Comparison of ENCODE assay signal across 8 cellular contexts in the genomic region with DNA sequence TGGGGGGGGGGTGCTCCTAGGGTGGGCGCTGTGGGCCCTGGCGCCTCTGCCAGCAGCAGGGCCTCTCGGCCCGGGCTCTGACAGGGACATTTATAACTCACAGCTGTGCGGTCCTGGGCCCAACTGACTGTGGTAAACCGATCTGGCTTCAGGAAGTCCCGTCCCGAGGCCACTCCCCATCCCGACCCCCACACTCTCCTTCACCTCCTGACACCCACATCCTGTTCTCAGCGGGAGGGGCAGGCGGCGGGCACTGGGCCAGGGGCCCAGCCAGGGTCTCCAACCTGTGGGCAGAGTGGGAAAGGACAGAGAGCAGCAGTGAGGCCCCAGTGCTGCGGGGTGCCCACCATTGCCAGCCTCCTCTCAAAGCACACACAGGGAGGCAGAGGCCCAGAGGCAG.
DNase-seq lines count a peak whose midpoint lies in the region; ATAC-seq and TF ChIP-seq lines count a peak whose summit lies in the region.

No MANE protein-coding gene starts in this region.

- H4K5ac ChIP-seq in IMR-90 (ENCODE audit: low read depth, low read length): peak overlapping the region; percentile 32

- H3K56ac ChIP-seq in IMR-90 (ENCODE audit: extremely low read depth, insufficient read depth, low read length): no peak overlapping the region

- peaks cover 6% of the 10 kb centered on the region for H3K36me3 ChIP-seq in CD4-positive, CD25-positive, alpha-beta regulatory T cell (ENCODE audit: control insufficient read depth, insufficient read depth, low read length)
- peaks cover 33% of the 10 kb centered on the region for H3K36me3 ChIP-seq in IMR-90 (ENCODE audit: control insufficient read depth, insufficient read depth, low read length)

- peaks cover 13% of the 10 kb centered on the region; the same call in 1 of the 2 replicates for H4K20me1 ChIP-seq in IMR-90 (ENCODE audit: insufficient read depth, low read length)

- in situ Hi-C loops in IMR-90 (cut with MboI; ENCODE audit: low sequenced_read_pairs): loop anchor here (5.0 kb wide), 1 partner anchor 66 kb away; no protein-coding TSS in a partner anchor

- H3K4me1 ChIP-seq in CD4-positive, CD25-positive, alpha-beta regulatory T cell (ENCODE audit: control insufficient read depth, insufficient read depth, low read length, poor library complexity, severe bottlenecking): peaks cover 34% of the 10 kb centered on the region
- H3K4me1 ChIP-seq in IMR-90 (ENCODE audit: control insufficient read depth, insufficient read depth, low read length): peaks cover 68% of the 10 kb centered on the region

- no peak for TF ChIP-seq CTCF in IMR-90 (conservative IDR thresholded peaks at IDR 0.05; ENCODE audit: low read depth, low read length)

- POLR2A ChIA-PET in IMR-90 (lab: Charles Lee; ENCODE audit: unreplicated experiment): interaction anchor here (0.6 kb wide), 1 partner anchor 510 kb away, joined by 6 read pairs; no protein-coding TSS in a partner anchor

- no peaks in the 10 kb centered on the region for H3K9me3 ChIP-seq in CD4-positive, CD25-positive, alpha-beta regulatory T cell (ENCODE audit: control insufficient read depth in 2 of 2, low read length in 2 of 2)
- no peaks in the 10 kb centered on the region for H3K9me3 ChIP-seq in IMR-90 (ENCODE audit: control insufficient read depth, insufficient read depth, low read length)

- no peaks in the 10 kb centered on the region for H3K9me3 Mint-ChIP-seq in CD4-positive, CD25-positive, alpha-beta regulatory T cell
- no peaks in the 10 kb centered on the region for H3K9me3 Mint-ChIP-seq in activated T-cell treated with anti-CD3 and anti-CD28 coated beads, Interleukin-2, amount 50 U/mL, for 24 hours
- H3K9me3 Mint-ChIP-seq in stimulated activated naive CD8-positive, alpha-beta T cell treated with anti-CD3 and anti-CD28 coated beads, Interleukin-15, Interleukin-2, amounts not matched to agents 100 ng/mL and 50 ng/mL, for 24 hours: no peaks in the 10 kb centered on the region

- peak overlapping the region; percentile 36 to 83 (median 74) for H3K4me3 Mint-ChIP-seq in CD4-positive, CD25-positive, alpha-beta regulatory T cell
- H3K4me3 Mint-ChIP-seq in activated T-cell treated with anti-CD3 and anti-CD28 coated beads, Interleukin-2, amount 50 U/mL, for 24 hours: peak overlapping the region; percentile 39
- peak overlapping the region; percentile 70 for H3K4me3 Mint-ChIP-seq in stimulated activated naive CD8-positive, alpha-beta T cell treated with anti-CD3 and anti-CD28 coated beads, Interleukin-15, Interleukin-2, amounts not matched to agents 100 ng/mL and 50 ng/mL, for 24 hours

- H2AK9ac ChIP-seq in IMR-90 (replicated peaks; ENCODE audit: low read depth, low read length, poor library complexity): peak overlapping the region; percentile 92

- H3K4me2 ChIP-seq in IMR-90 (ENCODE audit: low read depth, low read length): peak overlapping the region; percentile 3; the same call in 1 of the 2 replicates

- peak overlapping the region; percentile 95 for H3K4ac ChIP-seq in IMR-90 (ENCODE audit: low read depth, low read length)

- H3K18ac ChIP-seq in IMR-90 (ENCODE audit: low read depth, low read length): peak overlapping the region; percentile 71

- dilution Hi-C loops in IMR-90 (cut with HindIII; ENCODE audit: low sequenced_read_pairs, unreplicated experiment): no loop called here

- H3K79me1 ChIP-seq in IMR-90 (ENCODE audit: low read depth in 1 of 2, low read length in 2 of 2): peaks cover 42 to 90% of the 10 kb centered on the region in 2 experiments

- peaks cover 50% of the 10 kb centered on the region for H3K9me1 ChIP-seq in IMR-90 (ENCODE audit: insufficient read depth, low read length)

- peak overlapping the region; percentile 66 for H3K9ac ChIP-seq in IMR-90 (ENCODE audit: low read depth, low read length)

- H3K14ac ChIP-seq in IMR-90 (replicated peaks; ENCODE audit: low read depth, low read length): peak overlapping the region; percentile 94

- peak overlapping the region; percentile 96 for H3K23ac ChIP-seq in IMR-90 (ENCODE audit: low read depth, low read length)

- peak overlapping the region; percentile 37 for H3K4me3 ChIP-seq in CD4-positive, CD25-positive, alpha-beta regulatory T cell (ENCODE audit: low read depth, low read length)
- H3K4me3 ChIP-seq in IMR-90 (ENCODE audit: insufficient read depth, low read depth, low read length): no peak overlapping the region

- peak overlapping the region; percentile 74 to 94 for H4K8ac ChIP-seq in IMR-90 (ENCODE audit: low read depth in 2 of 2, low read length in 2 of 2)

- peak overlapping the region; percentile 95 for H2AK5ac ChIP-seq in IMR-90 (ENCODE audit: low read depth, low read length)

- no peaks in the 10 kb centered on the region for H3K27me3 ChIP-seq in CD4-positive, CD25-positive, alpha-beta regulatory T cell (ENCODE audit: control insufficient read depth, insufficient read depth, low read length)
- no peaks in the 10 kb centered on the region for H3K27me3 ChIP-seq in IMR-90 (ENCODE audit: control insufficient read depth, insufficient read depth, low read length)

- H3K4me1 Mint-ChIP-seq in CD4-positive, CD25-positive, alpha-beta regulatory T cell: peaks cover 10 to 74% (median 41%) of the 10 kb centered on the region in 4 donors
- H3K4me1 Mint-ChIP-seq in activated T-cell treated with anti-CD3 and anti-CD28 coated beads, Interleukin-2, amount 50 U/mL, for 24 hours (ENCODE audit: low read depth): peaks cover 29% of the 10 kb centered on the region
- H3K4me1 Mint-ChIP-seq in stimulated activated naive CD8-positive, alpha-beta T cell treated with anti-CD3 and anti-CD28 coated beads, Interleukin-15, Interleukin-2, amounts not matched to agents 100 ng/mL and 50 ng/mL, for 24 hours (ENCODE audit: low read depth): peaks cover 59% of the 10 kb centered on the region

- DNase-seq in CD4-positive, CD25-positive, alpha-beta regulatory T cell: peak in 2 of 3 donors; percentile 27 to 88
- DNase-seq in IMR-90 (peak; percentile 62), left kidney (ENCODE audit: low read depth, low spot score) (peak; percentile 95), occipital lobe (lab: John Stamatoyannopoulos, UW) (no peak), DMS53 treated with DMSO at 0.1 percent for 48 hours (lab: John Stamatoyannopoulos, UW; ENCODE audit: unreplicated experiment) (no peak)
- DNase-seq in activated T-cell treated with anti-CD3 and anti-CD28 coated beads, Interleukin-2, amount 50 U/mL, for 24 hours: peak; percentile 58

- peak overlapping the region; percentile 87 to 95 (median 95) for H3K27ac Mint-ChIP-seq in CD4-positive, CD25-positive, alpha-beta regulatory T cell
- peak overlapping the region; percentile 83 for H3K27ac Mint-ChIP-seq in activated T-cell treated with anti-CD3 and anti-CD28 coated beads, Interleukin-2, amount 50 U/mL, for 24 hours
- peak overlapping the region; percentile 90 for H3K27ac Mint-ChIP-seq in stimulated activated naive CD8-positive, alpha-beta T cell treated with anti-CD3 and anti-CD28 coated beads, Interleukin-15, Interleukin-2, amounts not matched to agents 100 ng/mL and 50 ng/mL, for 24 hours

- H2BK20ac ChIP-seq in IMR-90 (ENCODE audit: low read depth, low read length): peak overlapping the region; percentile 72

- peak overlapping the region; percentile 61 for H3K27ac ChIP-seq in CD4-positive, CD25-positive, alpha-beta regulatory T cell (ENCODE audit: insufficient read depth, low read length, poor library complexity, severe bottlenecking)
- H3K27ac ChIP-seq in IMR-90 (ENCODE audit: insufficient read depth, low read length): peak overlapping the region; percentile 90

- H3K36me3 Mint-ChIP-seq in CD4-positive, CD25-positive, alpha-beta regulatory T cell: peaks cover 34% of the 10 kb centered on the region
- peaks cover 2% of the 10 kb centered on the region for H3K36me3 Mint-ChIP-seq in activated T-cell treated with anti-CD3 and anti-CD28 coated beads, Interleukin-2, amount 50 U/mL, for 24 hours (ENCODE audit: low read depth)
- no peaks in the 10 kb centered on the region for H3K36me3 Mint-ChIP-seq in stimulated activated naive CD8-positive, alpha-beta T cell treated with anti-CD3 and anti-CD28 coated beads, Interleukin-15, Interleukin-2, amounts not matched to agents 100 ng/mL and 50 ng/mL, for 24 hours (ENCODE audit: low read depth)

- peak overlapping the region; percentile 88; the same call in 1 of the 3 replicates for H2BK15ac ChIP-seq in IMR-90 (ENCODE audit: low read depth, low read length)

- peak overlapping the region; percentile 89 for H2BK5ac ChIP-seq in IMR-90 (ENCODE audit: low read depth, low read length, poor library complexity, severe bottlenecking)

- ATAC-seq in CD4-positive, CD25-positive, alpha-beta regulatory T cell (ENCODE audit: low read depth in 2 of 2): peak; percentile 64 to 77
- peak; percentile 81 for ATAC-seq in GM21390 (IDR thresholded peaks at IDR 0.05; ENCODE audit: unreplicated experiment)
- ATAC-seq in IMR-90 (ENCODE audit: low read depth): peak; percentile 27

- H2AFZ ChIP-seq in IMR-90 (replicated peaks; ENCODE audit: low read length, poor library complexity): peak overlapping the region; percentile 0

- H2BK120ac ChIP-seq in IMR-90 (ENCODE audit: low read depth, low read length): peak overlapping the region; percentile 95

- no peak for TF ChIP-seq POLR2A in IMR-90 (IDR thresholded peaks at IDR 0.05; ENCODE audit: low read depth, low read length)

- intact Hi-C loops in IMR-90 (cut with micrococcal nuclease): loop anchor here (5.0 kb wide), 1 partner anchor 66 kb away; no protein-coding TSS in a partner anchor

- H4K91ac ChIP-seq in IMR-90 (ENCODE audit: insufficient read depth, low read depth, low read length): peak overlapping the region; percentile 93

- CTCF ChIA-PET in IMR-90 (lab: Yijun Ruan, JAX): no interaction called here

- H3K27me3 Mint-ChIP-seq in CD4-positive, CD25-positive, alpha-beta regulatory T cell: peaks cover 5% of the 10 kb centered on the region
- H3K27me3 Mint-ChIP-seq in activated T-cell treated with anti-CD3 and anti-CD28 coated beads, Interleukin-2, amount 50 U/mL, for 24 hours: no peaks in the 10 kb centered on the region
- no peaks in the 10 kb centered on the region for H3K27me3 Mint-ChIP-seq in stimulated activated naive CD8-positive, alpha-beta T cell treated with anti-CD3 and anti-CD28 coated beads, Interleukin-15, Interleukin-2, amounts not matched to agents 100 ng/mL and 50 ng/mL, for 24 hours

- no TSS peak for BruUV-seq in IMR-90 (replicated peaks; lab: Mats Ljungman, UMichigan)

- TF ChIP-seq RAD21 in IMR-90 (IDR thresholded peaks at IDR 0.05; ENCODE audit: low read length): no peak

- 8% methylated on average over 2 of the region's 13 CpGs; no CpG with 5 or more reads in 1 of the 2 experiments for WGBS in IMR-90 (ENCODE audit: extremely low coverage in 2 of 2, insufficient read length in 1 of 2), 2 experiments

TF ChIP-seq in IMR-90, 13 proteins besides CTCF, POLR2A, EP300 and RAD21 (continues in another document):
- TF ChIP-seq MXI1 (IDR thresholded peaks at IDR 0.05; ENCODE audit: borderline replicate concordance, low read depth, low read length) (no peak), BHLHE40 (IDR thresholded peaks at IDR 0.05; ENCODE audit: low read depth, low read length) (no peak)

Comparison
In these comparisons a context has a peak if more than half of its experiments do, and no peak if none do; other contexts are left out.
1. ATAC-seq: peak in every context shown above with its lines; median percentile 81 in GM21390; 70 in CD4-positive, CD25-positive, alpha-beta regulatory T cell; 27 in IMR-90.
2. DNase-seq: peak in CD4-positive, CD25-positive, alpha-beta regulatory T cell (2 of 3), IMR-90 (single experiment), activated T-cell treated with anti-CD3 and anti-CD28 coated beads, Interleukin-2, amount 50 U/mL, for 24 hours (single experiment) and left kidney (single experiment); none in occipital lobe (single experiment) and DMS53 treated with DMSO at 0.1 percent for 48 hours (single experiment).
3. Peak in every context shown above with its lines, with median percentiles within 50 percentile points of each other: H3K27ac Mint-ChIP-seq and H3K4me3 Mint-ChIP-seq.